ENCODE assay signal across 21 cellular contexts in the genomic region with DNA sequence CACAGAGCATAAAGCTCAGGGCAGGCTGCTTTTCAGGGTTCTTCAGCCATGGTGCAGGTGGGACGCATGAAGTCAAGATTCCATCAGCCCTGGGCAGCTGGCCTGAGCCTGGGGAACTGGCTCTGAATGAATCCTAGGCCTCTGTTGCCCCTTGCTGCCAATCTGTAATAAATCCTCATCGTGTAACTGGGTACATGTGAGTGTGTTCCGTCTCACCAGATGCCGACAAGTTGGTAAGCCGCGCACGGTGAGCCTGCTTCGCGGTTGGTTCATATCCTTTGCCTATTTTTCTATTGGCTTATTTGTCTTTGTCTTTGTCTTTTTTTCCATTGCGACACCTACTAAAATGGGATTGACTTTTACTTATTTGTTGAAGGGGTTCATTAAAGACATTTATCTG. TPM values are rescaled to one million over a fixed set of nuclear protein-coding genes. Genes with fewer than 3 reads are reported as not detected.
"Had no signal": no experiment of that assay in that cellular context is flagged by ENCODE, and none has a peak within 500 bp of the region (broad histone marks: within the 10 kb centered on the region; RNA-seq: fewer than 3 reads in every experiment).

No MANE protein-coding gene starts in this region.

- H3K27me3 ChIP-seq: dorsolateral prefrontal cortex had no signal

- H3K4me1 ChIP-seq: esophagus muscularis mucosa, gastrocnemius medialis, heart right ventricle, left lung had no signal

- H3K9me3 ChIP-seq: esophagus muscularis mucosa, gastrocnemius medialis, heart right ventricle, left lung had no signal

- H3K27ac ChIP-seq: coronary artery, dorsolateral prefrontal cortex, esophagus muscularis mucosa, gastrocnemius medialis, heart right ventricle, left lung had no signal

- ATAC-seq: gastrocnemius medialis; heart right ventricle; left cardiac atrium; left lung; left ventricle myocardium superior; naive thymus-derived CD4-positive, alpha-beta T cell had no signal

- DNase-seq: dermis blood vessel endothelial cell; effector CD4-positive, alpha-beta T cell; effector memory CD4-positive, alpha-beta T cell; foreskin melanocyte; gastrocnemius medialis; glutamatergic neuron; head of caudate nucleus; heart right ventricle; hippocampal formation; islet precursor cell; left cardiac atrium; left lung; left ventricle myocardium superior; mammary epithelial cell; mesendoderm; midbrain; naive thymus-derived CD4-positive, alpha-beta T cell had no signal

- H3K4me3 ChIP-seq: coronary artery, dorsolateral prefrontal cortex, esophagus muscularis mucosa, gastrocnemius medialis, heart right ventricle, left lung, lung had no signal

- H3K36me3 ChIP-seq: esophagus muscularis mucosa, gastrocnemius medialis, heart right ventricle, left lung had no signal

RNA-seq across cellular contexts. Expression of gene B3GNT7, which starts 27.7 kb away (rescaled TPM):
- polyA plus RNA-seq: naive thymus-derived CD4-positive, alpha-beta T cell had no signal
